Comparison of ENCODE assay signal across 8 cellular contexts in the genomic region with DNA sequence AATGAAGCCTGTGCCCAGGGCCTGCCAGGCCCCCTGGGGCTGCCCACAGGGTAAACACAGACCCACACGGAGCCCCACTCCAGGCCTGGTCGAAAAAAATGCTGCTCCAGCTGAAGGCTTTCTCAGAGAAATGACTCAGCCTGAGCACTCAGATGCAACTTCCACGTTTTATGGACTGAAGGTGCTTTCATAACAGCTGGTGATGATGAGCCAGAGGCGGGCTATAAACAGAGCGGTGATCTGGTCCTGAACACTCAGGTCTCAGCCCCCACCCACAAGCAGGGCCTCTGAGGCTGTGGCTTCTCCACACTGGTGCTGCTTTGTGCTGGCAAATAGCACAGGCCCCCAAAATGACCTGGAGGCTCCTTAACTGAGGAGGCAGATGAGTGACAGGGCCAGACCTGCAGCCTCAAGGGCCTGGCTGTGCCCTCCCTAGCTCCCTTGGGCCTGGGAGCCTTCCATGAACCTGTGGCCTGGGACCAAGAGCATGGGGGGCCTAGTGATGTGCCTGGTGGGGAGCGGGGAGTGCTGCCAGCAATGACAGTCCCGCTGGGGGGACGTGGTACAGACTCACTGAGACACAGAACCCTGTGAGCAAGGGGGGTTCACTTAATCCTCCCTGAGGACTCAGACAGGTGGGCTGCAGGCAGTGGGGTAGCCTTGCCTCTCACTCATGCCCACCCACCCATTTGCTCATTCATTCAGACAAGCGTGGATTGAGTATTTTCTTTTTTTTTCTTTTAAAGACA. TPM values are rescaled to one million over a fixed set of nuclear protein-coding genes. Genes with fewer than 3 reads are reported as not detected.
DNase-seq lines count a peak whose midpoint lies in the region; ATAC-seq lines count a peak whose summit lies in the region.

No MANE protein-coding gene starts in this region.

- no peaks in the 10 kb centered on the region; the same call in 1 of the 2 replicates for H3K4me1 ChIP-seq in HAP-1

- ATAC-seq in GM21447 (IDR thresholded peaks at IDR 0.05; ENCODE audit: unreplicated experiment) (peak; percentile 87), HG03571 (IDR thresholded peaks at IDR 0.05; ENCODE audit: unreplicated experiment) (peak; percentile 89), left cardiac atrium (peak in 1 of 2 donors; percentile 82)

- in situ Hi-C loops in HAP-1 (cut with MboI; ENCODE audit: low sequenced_read_pairs), result no loop called here

- H3K36me3 ChIP-seq in HAP-1 (replicated peaks), result no peaks in the 10 kb centered on the region; the same call in 1 of the 2 replicates

- no peaks in the 10 kb centered on the region for H3K9me3 ChIP-seq in HAP-1

- H3K4me3 ChIP-seq in HAP-1, result no peak overlapping the region

- intact Hi-C loops in left cardiac atrium (cut with DNase I), result no loop called here

- no peaks in the 10 kb centered on the region for H3K27me3 ChIP-seq in HAP-1 (ENCODE audit: low read depth)

- DNase-seq in DMS 273 (lab: John Stamatoyannopoulos, UW; ENCODE audit: unreplicated experiment) (peak; percentile 26), DMS 273 treated with DMSO at 0.1 percent for 48 hours (lab: John Stamatoyannopoulos, UW) (no peak), T1000 (lab: John Stamatoyannopoulos, UW) (peak; percentile 84), left cardiac atrium (peak; percentile 35), HAP-1 (ENCODE audit: low spot score in 2 of 2) (no peak)
- DNase-seq in activated CD4-positive, CD25-positive, alpha-beta regulatory T cell treated with anti-CD3 and anti-CD28 coated beads, Interleukin-2, amount 50 U/mL, for 72 hours, result no peak

RNA-seq across cellular contexts. Expression of a gene that starts 23.0 kb away (rescaled TPM):
- 10 to 100 TPM; 57.7 to 78.6 TPM for total RNA-seq in left cardiac atrium

RNA-seq across cellular contexts. Expression of a gene that starts 38.9 kb away (rescaled TPM):
- total RNA-seq in left cardiac atrium, result 10 to 100 TPM; 26.9 to 29.2 TPM

RNA-seq across cellular contexts. Expression of a gene that starts 57.7 kb away (rescaled TPM):
- total RNA-seq in left cardiac atrium, result 10 to 100 TPM; 79.3 to 83.2 TPM

Comparison
In these comparisons a context has a peak if more than half of its experiments do, and no peak if none do; other contexts are left out.
1. DNase-seq: peak in DMS 273 (single experiment), T1000 (single experiment) and left cardiac atrium (single experiment); none in DMS 273 treated with DMSO at 0.1 percent for 48 hours (single experiment), HAP-1 (0 of 2) and activated CD4-positive, CD25-positive, alpha-beta regulatory T cell treated with anti-CD3 and anti-CD28 coated beads, Interleukin-2, amount 50 U/mL, for 72 hours (single experiment).